ENCODE assay signal across 2 cellular contexts in the genomic region with DNA sequence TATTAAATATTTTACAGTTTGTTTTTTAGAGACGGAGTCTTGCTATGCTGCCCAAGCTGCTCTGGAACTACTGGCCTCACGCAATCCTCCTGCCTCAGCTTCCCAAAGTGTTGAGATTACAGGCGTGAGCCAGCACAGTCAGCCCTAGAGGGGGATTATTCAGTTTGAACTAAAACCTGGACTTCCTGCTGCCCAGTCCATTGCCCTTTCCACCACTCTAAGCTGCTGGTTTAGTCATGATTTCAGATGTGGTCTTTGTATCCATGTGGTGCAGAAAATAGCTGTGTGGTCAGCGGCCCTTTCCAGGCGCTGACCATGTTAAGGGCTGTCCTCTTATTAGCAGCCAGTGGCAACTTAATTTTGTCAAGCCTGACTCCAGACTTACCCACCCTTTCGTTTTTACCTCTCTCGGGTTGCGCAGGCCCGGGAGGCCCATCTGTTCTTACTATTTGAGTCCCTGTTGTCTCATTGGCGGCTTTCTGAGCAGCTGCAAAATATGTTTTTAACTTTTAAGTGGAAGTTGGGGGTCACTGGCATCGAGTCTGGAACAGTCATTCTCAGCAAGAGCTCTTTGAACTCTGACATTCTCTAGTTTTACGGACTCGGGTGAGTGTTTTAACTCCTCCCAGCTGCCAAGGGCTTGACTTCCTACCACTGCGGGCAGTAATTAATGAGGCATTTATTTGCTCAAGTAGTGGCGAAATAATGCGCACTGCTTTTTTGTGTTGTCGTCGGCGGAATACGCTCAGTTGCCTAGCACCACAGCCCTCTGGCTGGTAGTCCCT.
A peak's percentile ranks its signal among the peaks of the same experiment; 100 is the strongest.
TF ChIP-seq lines count a peak whose summit lies in the region.

No MANE protein-coding gene starts in this region.

TF ChIP-seq in GM23338, 12 proteins besides CTCF, POLR2A, EP300 and RAD21 (continued from another document and continues in another):
- TF ChIP-seq, protein P1, sequence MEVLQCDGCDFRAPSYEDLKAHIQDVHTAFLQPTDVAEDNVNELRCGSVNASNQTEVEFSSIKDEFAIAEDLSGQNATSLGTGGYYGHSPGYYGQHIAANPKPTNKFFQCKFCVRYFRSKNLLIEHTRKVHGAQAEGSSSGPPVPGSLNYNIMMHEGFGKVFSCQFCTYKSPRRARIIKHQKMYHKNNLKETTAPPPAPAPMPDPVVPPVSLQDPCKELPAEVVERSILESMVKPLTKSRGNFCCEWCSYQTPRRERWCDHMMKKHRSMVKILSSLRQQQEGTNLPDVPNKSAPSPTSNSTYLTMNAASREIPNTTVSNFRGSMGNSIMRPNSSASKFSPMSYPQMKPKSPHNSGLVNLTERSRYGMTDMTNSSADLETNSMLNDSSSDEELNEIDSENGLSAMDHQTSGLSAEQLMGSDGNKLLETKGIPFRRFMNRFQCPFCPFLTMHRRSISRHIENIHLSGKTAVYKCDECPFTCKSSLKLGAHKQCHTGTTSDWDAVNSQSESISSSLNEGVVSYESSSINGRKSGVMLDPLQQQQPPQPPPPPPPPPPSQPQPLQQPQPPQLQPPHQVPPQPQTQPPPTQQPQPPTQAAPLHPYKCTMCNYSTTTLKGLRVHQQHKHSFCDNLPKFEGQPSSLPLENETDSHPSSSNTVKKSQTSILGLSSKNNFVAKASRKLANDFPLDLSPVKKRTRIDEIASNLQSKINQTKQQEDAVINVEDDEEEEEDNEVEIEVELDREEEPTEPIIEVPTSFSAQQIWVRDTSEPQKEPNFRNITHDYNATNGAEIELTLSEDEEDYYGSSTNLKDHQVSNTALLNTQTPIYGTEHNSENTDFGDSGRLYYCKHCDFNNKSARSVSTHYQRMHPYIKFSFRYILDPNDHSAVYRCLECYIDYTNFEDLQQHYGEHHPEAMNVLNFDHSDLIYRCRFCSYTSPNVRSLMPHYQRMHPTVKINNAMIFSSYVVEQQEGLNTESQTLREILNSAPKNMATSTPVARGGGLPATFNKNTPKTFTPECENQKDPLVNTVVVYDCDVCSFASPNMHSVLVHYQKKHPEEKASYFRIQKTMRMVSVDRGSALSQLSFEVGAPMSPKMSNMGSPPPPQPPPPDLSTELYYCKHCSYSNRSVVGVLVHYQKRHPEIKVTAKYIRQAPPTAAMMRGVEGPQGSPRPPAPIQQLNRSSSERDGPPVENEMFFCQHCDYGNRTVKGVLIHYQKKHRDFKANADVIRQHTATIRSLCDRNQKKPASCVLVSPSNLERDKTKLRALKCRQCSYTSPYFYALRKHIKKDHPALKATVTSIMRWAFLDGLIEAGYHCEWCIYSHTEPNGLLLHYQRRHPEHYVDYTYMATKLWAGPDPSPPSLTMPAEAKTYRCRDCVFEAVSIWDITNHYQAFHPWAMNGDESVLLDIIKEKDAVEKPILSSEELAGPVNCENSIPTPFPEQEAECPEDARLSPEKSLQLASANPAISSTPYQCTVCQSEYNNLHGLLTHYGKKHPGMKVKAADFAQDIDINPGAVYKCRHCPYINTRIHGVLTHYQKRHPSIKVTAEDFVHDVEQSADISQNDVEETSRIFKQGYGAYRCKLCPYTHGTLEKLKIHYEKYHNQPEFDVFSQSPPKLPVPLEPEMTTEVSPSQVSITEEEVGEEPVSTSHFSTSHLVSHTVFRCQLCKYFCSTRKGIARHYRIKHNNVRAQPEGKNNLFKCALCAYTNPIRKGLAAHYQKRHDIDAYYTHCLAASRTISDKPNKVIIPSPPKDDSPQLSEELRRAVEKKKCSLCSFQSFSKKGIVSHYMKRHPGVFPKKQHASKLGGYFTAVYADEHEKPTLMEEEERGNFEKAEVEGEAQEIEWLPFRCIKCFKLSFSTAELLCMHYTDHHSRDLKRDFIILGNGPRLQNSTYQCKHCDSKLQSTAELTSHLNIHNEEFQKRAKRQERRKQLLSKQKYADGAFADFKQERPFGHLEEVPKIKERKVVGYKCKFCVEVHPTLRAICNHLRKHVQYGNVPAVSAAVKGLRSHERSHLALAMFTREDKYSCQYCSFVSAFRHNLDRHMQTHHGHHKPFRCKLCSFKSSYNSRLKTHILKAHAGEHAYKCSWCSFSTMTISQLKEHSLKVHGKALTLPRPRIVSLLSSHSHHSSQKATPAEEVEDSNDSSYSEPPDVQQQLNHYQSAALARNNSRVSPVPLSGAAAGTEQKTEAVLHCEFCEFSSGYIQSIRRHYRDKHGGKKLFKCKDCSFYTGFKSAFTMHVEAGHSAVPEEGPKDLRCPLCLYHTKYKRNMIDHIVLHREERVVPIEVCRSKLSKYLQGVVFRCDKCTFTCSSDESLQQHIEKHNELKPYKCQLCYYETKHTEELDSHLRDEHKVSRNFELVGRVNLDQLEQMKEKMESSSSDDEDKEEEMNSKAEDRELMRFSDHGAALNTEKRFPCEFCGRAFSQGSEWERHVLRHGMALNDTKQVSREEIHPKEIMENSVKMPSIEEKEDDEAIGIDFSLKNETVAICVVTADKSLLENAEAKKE (CRISPR knock-in tag; IDR thresholded peaks at IDR 0.05), result no peak
- no peak for TF ChIP-seq CREB1 (CRISPR knock-in tag; IDR thresholded peaks at IDR 0.05; ENCODE audit: low read depth)
- TF ChIP-seq POLR2AphosphoS5 (IDR thresholded peaks at IDR 0.05; ENCODE audit: low read depth), result no peak
- no peak for TF ChIP-seq STAT1 (IDR thresholded peaks at IDR 0.05; ENCODE audit: unreplicated experiment)
- no peak for TF ChIP-seq EZH2 (IDR thresholded peaks at IDR 0.05; ENCODE audit: low read depth, unreplicated experiment)
- TF ChIP-seq JUNB (IDR thresholded peaks at IDR 0.05; ENCODE audit: unreplicated experiment), result no peak
- TF ChIP-seq, protein P2, sequence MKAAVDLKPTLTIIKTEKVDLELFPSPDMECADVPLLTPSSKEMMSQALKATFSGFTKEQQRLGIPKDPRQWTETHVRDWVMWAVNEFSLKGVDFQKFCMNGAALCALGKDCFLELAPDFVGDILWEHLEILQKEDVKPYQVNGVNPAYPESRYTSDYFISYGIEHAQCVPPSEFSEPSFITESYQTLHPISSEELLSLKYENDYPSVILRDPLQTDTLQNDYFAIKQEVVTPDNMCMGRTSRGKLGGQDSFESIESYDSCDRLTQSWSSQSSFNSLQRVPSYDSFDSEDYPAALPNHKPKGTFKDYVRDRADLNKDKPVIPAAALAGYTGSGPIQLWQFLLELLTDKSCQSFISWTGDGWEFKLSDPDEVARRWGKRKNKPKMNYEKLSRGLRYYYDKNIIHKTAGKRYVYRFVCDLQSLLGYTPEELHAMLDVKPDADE (IDR thresholded peaks at IDR 0.05), result no peak
- TF ChIP-seq NANOG (IDR thresholded peaks at IDR 0.05; ENCODE audit: borderline replicate concordance), result no peak

TF ChIP-seq in HepG2, 621 proteins besides CTCF, POLR2A, EP300 and RAD21 (continued from another document and continues in another):
- TF ChIP-seq, protein P3, sequence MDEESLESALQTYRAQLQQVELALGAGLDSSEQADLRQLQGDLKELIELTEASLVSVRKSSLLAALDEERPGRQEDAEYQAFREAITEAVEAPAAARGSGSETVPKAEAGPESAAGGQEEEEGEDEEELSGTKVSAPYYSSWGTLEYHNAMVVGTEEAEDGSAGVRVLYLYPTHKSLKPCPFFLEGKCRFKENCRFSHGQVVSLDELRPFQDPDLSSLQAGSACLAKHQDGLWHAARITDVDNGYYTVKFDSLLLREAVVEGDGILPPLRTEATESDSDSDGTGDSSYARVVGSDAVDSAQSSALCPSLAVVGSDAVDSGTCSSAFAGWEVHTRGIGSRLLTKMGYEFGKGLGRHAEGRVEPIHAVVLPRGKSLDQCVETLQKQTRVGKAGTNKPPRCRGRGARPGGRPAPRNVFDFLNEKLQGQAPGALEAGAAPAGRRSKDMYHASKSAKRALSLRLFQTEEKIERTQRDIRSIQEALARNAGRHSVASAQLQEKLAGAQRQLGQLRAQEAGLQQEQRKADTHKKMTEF (CRISPR knock-in tag; IDR thresholded peaks at IDR 0.05), result 0 out of 2 replicates have a peak, but pooled peaks have one; percentile 14
- 0 out of 2 replicates have a peak, but pooled peaks have one; percentile 9 for TF ChIP-seq ZNF782 (CRISPR knock-in tag; IDR thresholded peaks at IDR 0.05; ENCODE audit: borderline replicate concordance)
- TF ChIP-seq, protein P4, sequence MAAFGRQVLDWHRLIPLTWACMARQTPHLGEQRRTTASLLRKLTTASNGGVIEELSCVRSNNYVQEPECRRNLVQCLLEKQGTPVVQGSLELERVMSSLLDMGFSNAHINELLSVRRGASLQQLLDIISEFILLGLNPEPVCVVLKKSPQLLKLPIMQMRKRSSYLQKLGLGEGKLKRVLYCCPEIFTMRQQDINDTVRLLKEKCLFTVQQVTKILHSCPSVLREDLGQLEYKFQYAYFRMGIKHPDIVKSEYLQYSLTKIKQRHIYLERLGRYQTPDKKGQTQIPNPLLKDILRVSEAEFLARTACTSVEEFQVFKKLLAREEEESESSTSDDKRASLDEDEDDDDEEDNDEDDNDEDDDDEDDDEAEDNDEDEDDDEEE (CRISPR knock-in tag; IDR thresholded peaks at IDR 0.05), result no peak
- TF ChIP-seq, protein P5, sequence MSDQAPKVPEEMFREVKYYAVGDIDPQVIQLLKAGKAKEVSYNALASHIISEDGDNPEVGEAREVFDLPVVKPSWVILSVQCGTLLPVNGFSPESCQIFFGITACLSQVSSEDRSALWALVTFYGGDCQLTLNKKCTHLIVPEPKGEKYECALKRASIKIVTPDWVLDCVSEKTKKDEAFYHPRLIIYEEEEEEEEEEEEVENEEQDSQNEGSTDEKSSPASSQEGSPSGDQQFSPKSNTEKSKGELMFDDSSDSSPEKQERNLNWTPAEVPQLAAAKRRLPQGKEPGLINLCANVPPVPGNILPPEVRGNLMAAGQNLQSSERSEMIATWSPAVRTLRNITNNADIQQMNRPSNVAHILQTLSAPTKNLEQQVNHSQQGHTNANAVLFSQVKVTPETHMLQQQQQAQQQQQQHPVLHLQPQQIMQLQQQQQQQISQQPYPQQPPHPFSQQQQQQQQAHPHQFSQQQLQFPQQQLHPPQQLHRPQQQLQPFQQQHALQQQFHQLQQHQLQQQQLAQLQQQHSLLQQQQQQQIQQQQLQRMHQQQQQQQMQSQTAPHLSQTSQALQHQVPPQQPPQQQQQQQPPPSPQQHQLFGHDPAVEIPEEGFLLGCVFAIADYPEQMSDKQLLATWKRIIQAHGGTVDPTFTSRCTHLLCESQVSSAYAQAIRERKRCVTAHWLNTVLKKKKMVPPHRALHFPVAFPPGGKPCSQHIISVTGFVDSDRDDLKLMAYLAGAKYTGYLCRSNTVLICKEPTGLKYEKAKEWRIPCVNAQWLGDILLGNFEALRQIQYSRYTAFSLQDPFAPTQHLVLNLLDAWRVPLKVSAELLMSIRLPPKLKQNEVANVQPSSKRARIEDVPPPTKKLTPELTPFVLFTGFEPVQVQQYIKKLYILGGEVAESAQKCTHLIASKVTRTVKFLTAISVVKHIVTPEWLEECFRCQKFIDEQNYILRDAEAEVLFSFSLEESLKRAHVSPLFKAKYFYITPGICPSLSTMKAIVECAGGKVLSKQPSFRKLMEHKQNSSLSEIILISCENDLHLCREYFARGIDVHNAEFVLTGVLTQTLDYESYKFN (CRISPR knock-in tag; conservative IDR thresholded peaks at IDR 0.05), result 0 out of 2 replicates have a peak, but pooled peaks have one; percentile 5
- TF ChIP-seq SYNCRIP (IDR thresholded peaks at IDR 0.05; ENCODE audit: insufficient read depth, low read depth, low read length), result no peak
- TF ChIP-seq CEBPG (CRISPR knock-in tag; IDR thresholded peaks at IDR 0.05), result no peak
- TF ChIP-seq, protein P6, sequence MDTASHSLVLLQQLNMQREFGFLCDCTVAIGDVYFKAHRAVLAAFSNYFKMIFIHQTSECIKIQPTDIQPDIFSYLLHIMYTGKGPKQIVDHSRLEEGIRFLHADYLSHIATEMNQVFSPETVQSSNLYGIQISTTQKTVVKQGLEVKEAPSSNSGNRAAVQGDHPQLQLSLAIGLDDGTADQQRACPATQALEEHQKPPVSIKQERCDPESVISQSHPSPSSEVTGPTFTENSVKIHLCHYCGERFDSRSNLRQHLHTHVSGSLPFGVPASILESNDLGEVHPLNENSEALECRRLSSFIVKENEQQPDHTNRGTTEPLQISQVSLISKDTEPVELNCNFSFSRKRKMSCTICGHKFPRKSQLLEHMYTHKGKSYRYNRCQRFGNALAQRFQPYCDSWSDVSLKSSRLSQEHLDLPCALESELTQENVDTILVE (CRISPR knock-in tag; IDR thresholded peaks at IDR 0.05), result no peak
- TF ChIP-seq ZIK1 (CRISPR knock-in tag; IDR thresholded peaks at IDR 0.05; ENCODE audit: borderline replicate concordance, low read depth), result no peak
- TF ChIP-seq MTA1 (CRISPR knock-in tag; IDR thresholded peaks at IDR 0.05; ENCODE audit: borderline replicate concordance), result no peak
- TF ChIP-seq DMAP1 (CRISPR knock-in tag; IDR thresholded peaks at IDR 0.05), result 0 out of 2 replicates have a peak, but pooled peaks have one; percentile 6
- TF ChIP-seq DPF2 (CRISPR knock-in tag; IDR thresholded peaks at IDR 0.05; ENCODE audit: borderline replicate concordance, low read depth), result no peak
- no peak for TF ChIP-seq GTF3A (CRISPR knock-in tag; conservative IDR thresholded peaks at IDR 0.05)
- 0 out of 2 replicates have a peak, but pooled peaks have one; percentile 6 for TF ChIP-seq HNF4A (CRISPR knock-in tag; IDR thresholded peaks at IDR 0.05)
- TF ChIP-seq SNAI1 (CRISPR knock-in tag; IDR thresholded peaks at IDR 0.05; ENCODE audit: borderline replicate concordance), result no peak
- TF ChIP-seq NCOR1 (IDR thresholded peaks at IDR 0.05; ENCODE audit: borderline replicate concordance, low read length), result no peak
- no peak for TF ChIP-seq ZNF282 (IDR thresholded peaks at IDR 0.05; ENCODE audit: partially characterized antibody)
- TF ChIP-seq, protein P7, sequence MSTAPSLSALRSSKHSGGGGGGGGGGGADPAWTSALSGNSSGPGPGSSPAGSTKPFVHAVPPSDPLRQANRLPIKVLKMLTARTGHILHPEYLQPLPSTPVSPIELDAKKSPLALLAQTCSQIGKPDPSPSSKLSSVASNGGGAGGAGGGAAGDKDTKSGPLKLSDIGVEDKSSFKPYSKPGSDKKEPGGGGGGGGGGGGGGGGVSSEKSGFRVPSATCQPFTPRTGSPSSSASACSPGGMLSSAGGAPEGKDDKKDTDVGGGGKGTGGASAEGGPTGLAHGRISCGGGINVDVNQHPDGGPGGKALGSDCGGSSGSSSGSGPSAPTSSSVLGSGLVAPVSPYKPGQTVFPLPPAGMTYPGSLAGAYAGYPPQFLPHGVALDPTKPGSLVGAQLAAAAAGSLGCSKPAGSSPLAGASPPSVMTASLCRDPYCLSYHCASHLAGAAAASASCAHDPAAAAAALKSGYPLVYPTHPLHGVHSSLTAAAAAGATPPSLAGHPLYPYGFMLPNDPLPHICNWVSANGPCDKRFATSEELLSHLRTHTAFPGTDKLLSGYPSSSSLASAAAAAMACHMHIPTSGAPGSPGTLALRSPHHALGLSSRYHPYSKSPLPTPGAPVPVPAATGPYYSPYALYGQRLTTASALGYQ (CRISPR knock-in tag; IDR thresholded peaks at IDR 0.05), result 0 out of 2 replicates have a peak, but pooled peaks have one; percentile 48
